ENCODE assay signal across 1 cellular context in the genomic region with DNA sequence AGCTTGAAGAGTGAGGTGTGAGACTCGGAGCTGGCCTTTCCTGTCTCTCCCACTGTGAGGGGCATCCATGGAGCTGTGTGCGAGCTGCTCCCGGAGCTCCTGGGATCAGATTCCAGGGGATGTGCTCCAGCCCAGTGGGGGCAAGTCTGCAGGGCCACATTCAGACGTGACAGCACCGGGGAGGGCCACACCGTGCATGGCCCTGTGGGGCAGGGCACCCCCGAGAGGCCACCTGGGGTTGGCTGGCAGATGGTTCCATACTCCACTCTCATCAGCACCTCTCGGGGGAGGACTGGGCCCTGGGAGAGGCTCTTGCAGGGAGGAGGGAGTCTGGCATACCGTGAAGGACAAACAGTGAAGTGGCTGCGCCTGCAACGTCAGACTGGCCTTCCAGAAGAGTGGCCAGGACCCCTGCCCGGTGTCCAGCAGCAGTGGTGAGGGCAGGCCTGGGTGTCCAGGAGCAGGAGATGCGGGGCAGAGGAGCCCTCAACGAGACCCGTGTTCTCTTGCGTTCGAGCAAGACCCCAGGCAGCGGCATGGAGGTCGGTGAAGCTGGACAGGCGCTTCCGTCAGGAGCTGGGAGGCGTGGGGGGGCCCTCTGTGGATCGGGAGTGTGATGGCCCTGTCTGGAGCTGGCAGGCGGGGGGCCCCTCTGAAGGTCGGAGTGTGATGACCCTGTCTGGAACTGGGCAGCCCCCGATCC.
A peak's percentile ranks its signal among the peaks of the same experiment; 100 is the strongest.
TF ChIP-seq lines count a peak whose summit lies in the region.

No MANE protein-coding gene starts in this region.

TF ChIP-seq in HepG2, 621 proteins besides CTCF, POLR2A, EP300 and RAD21 (continued from another document):
- TF ChIP-seq, protein P1, sequence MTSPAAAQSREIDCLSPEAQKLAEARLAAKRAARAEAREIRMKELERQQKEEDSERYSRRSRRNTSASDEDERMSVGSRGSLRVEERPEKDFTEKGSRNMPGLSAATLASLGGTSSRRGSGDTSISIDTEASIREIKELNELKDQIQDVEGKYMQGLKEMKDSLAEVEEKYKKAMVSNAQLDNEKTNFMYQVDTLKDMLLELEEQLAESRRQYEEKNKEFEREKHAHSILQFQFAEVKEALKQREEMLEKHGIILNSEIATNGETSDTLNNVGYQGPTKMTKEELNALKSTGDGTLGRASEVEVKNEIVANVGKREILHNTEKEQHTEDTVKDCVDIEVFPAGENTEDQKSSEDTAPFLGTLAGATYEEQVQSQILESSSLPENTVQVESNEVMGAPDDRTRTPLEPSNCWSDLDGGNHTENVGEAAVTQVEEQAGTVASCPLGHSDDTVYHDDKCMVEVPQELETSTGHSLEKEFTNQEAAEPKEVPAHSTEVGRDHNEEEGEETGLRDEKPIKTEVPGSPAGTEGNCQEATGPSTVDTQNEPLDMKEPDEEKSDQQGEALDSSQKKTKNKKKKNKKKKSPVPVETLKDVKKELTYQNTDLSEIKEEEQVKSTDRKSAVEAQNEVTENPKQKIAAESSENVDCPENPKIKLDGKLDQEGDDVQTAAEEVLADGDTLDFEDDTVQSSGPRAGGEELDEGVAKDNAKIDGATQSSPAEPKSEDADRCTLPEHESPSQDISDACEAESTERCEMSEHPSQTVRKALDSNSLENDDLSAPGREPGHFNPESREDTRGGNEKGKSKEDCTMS (CRISPR knock-in tag; conservative IDR thresholded peaks at IDR 0.05): no peak
- TF ChIP-seq, protein P2, sequence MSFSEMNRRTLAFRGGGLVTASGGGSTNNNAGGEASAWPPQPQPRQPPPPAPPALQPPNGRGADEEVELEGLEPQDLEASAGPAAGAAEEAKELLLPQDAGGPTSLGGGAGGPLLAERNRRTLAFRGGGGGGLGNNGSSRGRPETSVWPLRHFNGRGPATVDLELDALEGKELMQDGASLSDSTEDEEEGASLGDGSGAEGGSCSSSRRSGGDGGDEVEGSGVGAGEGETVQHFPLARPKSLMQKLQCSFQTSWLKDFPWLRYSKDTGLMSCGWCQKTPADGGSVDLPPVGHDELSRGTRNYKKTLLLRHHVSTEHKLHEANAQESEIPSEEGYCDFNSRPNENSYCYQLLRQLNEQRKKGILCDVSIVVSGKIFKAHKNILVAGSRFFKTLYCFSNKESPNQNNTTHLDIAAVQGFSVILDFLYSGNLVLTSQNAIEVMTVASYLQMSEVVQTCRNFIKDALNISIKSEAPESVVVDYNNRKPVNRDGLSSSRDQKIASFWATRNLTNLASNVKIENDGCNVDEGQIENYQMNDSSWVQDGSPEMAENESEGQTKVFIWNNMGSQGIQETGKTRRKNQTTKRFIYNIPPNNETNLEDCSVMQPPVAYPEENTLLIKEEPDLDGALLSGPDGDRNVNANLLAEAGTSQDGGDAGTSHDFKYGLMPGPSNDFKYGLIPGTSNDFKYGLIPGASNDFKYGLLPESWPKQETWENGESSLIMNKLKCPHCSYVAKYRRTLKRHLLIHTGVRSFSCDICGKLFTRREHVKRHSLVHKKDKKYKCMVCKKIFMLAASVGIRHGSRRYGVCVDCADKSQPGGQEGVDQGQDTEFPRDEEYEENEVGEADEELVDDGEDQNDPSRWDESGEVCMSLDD (CRISPR knock-in tag; IDR thresholded peaks at IDR 0.05; ENCODE audit: borderline replicate concordance): no peak
- TF ChIP-seq ZNF263 (CRISPR knock-in tag; IDR thresholded peaks at IDR 0.05): 0 out of 2 replicates have a peak, but pooled peaks have one; percentile 26
- no peak for TF ChIP-seq DMAP1 (CRISPR knock-in tag; IDR thresholded peaks at IDR 0.05)
- TF ChIP-seq, protein P3, sequence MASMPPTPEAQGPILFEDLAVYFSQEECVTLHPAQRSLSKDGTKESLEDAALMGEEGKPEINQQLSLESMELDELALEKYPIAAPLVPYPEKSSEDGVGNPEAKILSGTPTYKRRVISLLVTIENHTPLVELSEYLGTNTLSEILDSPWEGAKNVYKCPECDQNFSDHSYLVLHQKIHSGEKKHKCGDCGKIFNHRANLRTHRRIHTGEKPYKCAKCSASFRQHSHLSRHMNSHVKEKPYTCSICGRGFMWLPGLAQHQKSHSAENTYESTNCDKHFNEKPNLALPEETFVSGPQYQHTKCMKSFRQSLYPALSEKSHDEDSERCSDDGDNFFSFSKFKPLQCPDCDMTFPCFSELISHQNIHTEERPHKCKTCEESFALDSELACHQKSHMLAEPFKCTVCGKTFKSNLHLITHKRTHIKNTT (CRISPR knock-in tag; IDR thresholded peaks at IDR 0.05): no peak
